ENCODE assay signal across 9 cellular contexts in the genomic region with DNA sequence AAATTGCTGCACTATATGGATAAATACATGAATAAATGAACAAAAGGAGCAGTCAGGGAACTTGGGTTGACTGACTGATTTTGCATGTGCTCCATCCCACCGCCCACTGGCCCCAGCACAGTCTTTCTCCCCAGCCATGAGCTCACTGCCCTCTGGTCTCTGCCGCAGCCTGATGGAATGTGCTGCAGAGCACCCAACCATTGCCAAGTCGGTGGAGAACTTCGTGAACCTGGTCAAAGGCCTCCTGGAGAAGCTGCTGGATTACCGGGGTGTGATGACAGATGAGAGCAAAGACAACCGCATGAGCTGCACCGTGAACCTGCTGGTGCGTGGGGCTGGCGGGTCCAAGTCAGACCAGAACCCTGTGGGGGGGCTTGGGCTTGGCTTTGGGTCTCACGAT. TPM values are rescaled to one million over a fixed set of nuclear protein-coding genes. Genes with fewer than 3 reads are reported as not detected.
"Had no signal": no experiment of that assay in that cellular context is flagged by ENCODE, and none has a peak within 500 bp of the region (broad histone marks: within the 10 kb centered on the region; RNA-seq: fewer than 3 reads in every experiment).

No MANE protein-coding gene starts in this region.

- H3K27ac ChIP-seq: GM23248, HL-60 had no signal

- H3K27ac Mint-ChIP-seq: HFFc6 had no signal

- H3K9me3 ChIP-seq: HAP-1 had no signal

- H3K9me3 Mint-ChIP-seq: HFFc6, IgD-negative memory B cell had no signal

- DNase-seq: GM23248, GOT3, H7, HFFc6 had no signal

- H3K4me1 ChIP-seq: HAP-1 had no signal

- H2AFZ ChIP-seq: GM23248 had no signal

- ATAC-seq: HCT116, HepG2 had no signal

- H3K9ac ChIP-seq: GM23248 had no signal

- H3K4me3 ChIP-seq: GM23248, HAP-1 had no signal

- H3K4me1 Mint-ChIP-seq: IgD-negative memory B cell had no signal

- H3K4me3 Mint-ChIP-seq: HFFc6, IgD-negative memory B cell had no signal

- H3K27me3 Mint-ChIP-seq: IgD-negative memory B cell had no signal

- H3K36me3 ChIP-seq: HAP-1 had no signal

RNA-seq across cellular contexts. Expression of gene INSYN2B, which starts 53.9 kb away (rescaled TPM):
- total RNA-seq: H7, HepG2 had no signal
- polyA plus RNA-seq: HepG2, IgD-negative memory B cell had no signal
